Comparison of ENCODE assay signal across 26 cellular contexts in the genomic region with DNA sequence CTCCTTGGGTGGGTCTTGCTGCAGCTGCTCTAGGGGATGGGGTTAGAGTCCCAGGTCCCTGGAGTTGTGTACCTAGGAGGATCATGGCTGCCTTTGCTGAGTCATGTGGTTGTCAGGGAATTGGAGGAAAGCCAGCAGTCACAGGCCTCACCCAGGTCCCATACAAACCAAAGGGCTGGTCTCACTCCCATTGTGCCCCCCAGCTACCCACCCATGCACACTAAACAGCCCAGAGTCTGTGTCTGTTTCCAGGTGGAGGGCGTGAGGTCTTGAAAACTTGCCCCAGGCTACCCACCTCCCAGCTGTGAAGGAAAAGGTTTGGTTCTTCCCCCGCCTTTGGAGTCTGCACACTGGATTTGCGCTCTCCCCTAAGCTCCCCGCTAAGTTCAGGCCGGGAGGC.
"Had no signal": no experiment of that assay in that cellular context is flagged by ENCODE, and none has a peak within 500 bp of the region (broad histone marks: within the 10 kb centered on the region; RNA-seq: fewer than 3 reads in every experiment).

No MANE protein-coding gene starts in this region.

- DNase-seq: activated CD4-positive, alpha-beta memory T cell treated with anti-CD3 and anti-CD28 coated beads for 36 hours; activated CD4-positive, alpha-beta T cell treated with anti-CD3 and anti-CD28 coated beads, Interleukin-2, amount 10 ng/mL, durations not matched to agents 24 days and 14 days; activated CD4-positive, CD25-positive, alpha-beta regulatory T cell treated with anti-CD3 and anti-CD28 coated beads, Interleukin-2, amount 50 U/mL, for 72 hours; activated CD8-positive, alpha-beta memory T cell treated with anti-CD3 and anti-CD28 coated beads, Interleukin-2, amount 50 U/mL, for 48 hours; activated gamma-delta T cell; activated naive CD4-positive, alpha-beta T cell treated with anti-CD3 and anti-CD28 coated beads, Interleukin-2, amount 50 U/mL, for 16 hours; activated naive CD8-positive, alpha-beta T cell treated with anti-CD3 and anti-CD28 coated beads, Interleukin-2, amount 50 U/mL, for 24 hours; activated T-cell treated with anti-CD3 and anti-CD28 coated beads, Interleukin-2, amount 50 U/mL, for 24 hours; amygdala; central memory CD4-positive, alpha-beta T cell; foreskin fibroblast; heart left ventricle; hypothalamus; left ventricle myocardium inferior; mesendoderm; ovary; right lobe of liver; stimulated activated CD4-positive, alpha-beta T cell treated with anti-CD3 and anti-CD28 coated beads, Interleukin-2, amount 100 ng/mL, for 48 hours; stimulated activated naive CD4-positive, alpha-beta T cell treated with Interleukin-2 at 50 U/mL for 16 hours; T1000; WERI-Rb-1 had no signal

- H3K27me3 Mint-ChIP-seq: activated CD4-positive, alpha-beta memory T cell treated with anti-CD3 and anti-CD28 coated beads for 36 hours; activated CD4-positive, alpha-beta T cell treated with anti-CD3 and anti-CD28 coated beads, Interleukin-2, amount 10 ng/mL, durations not matched to agents 24 days and 14 days; activated naive CD8-positive, alpha-beta T cell treated with anti-CD3 and anti-CD28 coated beads, Interleukin-2, amount 50 U/mL, for 24 hours; activated T-cell treated with anti-CD3 and anti-CD28 coated beads, Interleukin-2, amount 50 U/mL, for 24 hours; progenitor cell of endocrine pancreas had no signal

- H3K27ac Mint-ChIP-seq: activated CD4-positive, alpha-beta memory T cell treated with anti-CD3 and anti-CD28 coated beads for 36 hours; activated CD4-positive, alpha-beta T cell treated with anti-CD3 and anti-CD28 coated beads, Interleukin-2, amount 10 ng/mL, durations not matched to agents 24 days and 14 days; activated naive CD8-positive, alpha-beta T cell treated with anti-CD3 and anti-CD28 coated beads, Interleukin-2, amount 50 U/mL, for 24 hours; activated T-cell treated with anti-CD3 and anti-CD28 coated beads, Interleukin-2, amount 50 U/mL, for 24 hours; nephron had no signal

- H3K27ac ChIP-seq: heart left ventricle, left ventricle myocardium inferior, ovary, right lobe of liver, tibial nerve, WERI-Rb-1 had no signal

- H3K36me3 ChIP-seq: heart left ventricle, left ventricle myocardium inferior, ovary, right lobe of liver, tibial nerve, WERI-Rb-1 had no signal

- H3K4me3 Mint-ChIP-seq: activated CD4-positive, alpha-beta memory T cell treated with anti-CD3 and anti-CD28 coated beads for 36 hours; activated CD4-positive, alpha-beta T cell treated with anti-CD3 and anti-CD28 coated beads, Interleukin-2, amount 10 ng/mL, durations not matched to agents 24 days and 14 days; activated naive CD8-positive, alpha-beta T cell treated with anti-CD3 and anti-CD28 coated beads, Interleukin-2, amount 50 U/mL, for 24 hours; activated T-cell treated with anti-CD3 and anti-CD28 coated beads, Interleukin-2, amount 50 U/mL, for 24 hours; nephron had no signal

- H3K9me3 ChIP-seq: ovary, right lobe of liver had no signal

- H3K4me1 Mint-ChIP-seq: activated CD4-positive, alpha-beta T cell treated with anti-CD3 and anti-CD28 coated beads, Interleukin-2, amount 10 ng/mL, durations not matched to agents 24 days and 14 days; activated naive CD8-positive, alpha-beta T cell treated with anti-CD3 and anti-CD28 coated beads, Interleukin-2, amount 50 U/mL, for 24 hours; nephron had no signal

- H3K4me1 ChIP-seq: heart left ventricle, left ventricle myocardium inferior, right lobe of liver, tibial nerve had no signal

- H3K27me3 ChIP-seq: heart left ventricle, ovary, right lobe of liver, tibial nerve had no signal

- H3K4me3 ChIP-seq: heart left ventricle, left ventricle myocardium inferior, lung, ovary, right lobe of liver, tibial nerve had no signal

- ATAC-seq: activated naive CD8-positive, alpha-beta T cell treated with anti-CD3 and anti-CD28 coated beads, Interleukin-2, amount 50 U/mL, for 24 hours; esophagus mucosa; heart left ventricle; right lobe of liver had no signal
